Comparison of ENCODE assay signal across 1 cellular context in the genomic region with DNA sequence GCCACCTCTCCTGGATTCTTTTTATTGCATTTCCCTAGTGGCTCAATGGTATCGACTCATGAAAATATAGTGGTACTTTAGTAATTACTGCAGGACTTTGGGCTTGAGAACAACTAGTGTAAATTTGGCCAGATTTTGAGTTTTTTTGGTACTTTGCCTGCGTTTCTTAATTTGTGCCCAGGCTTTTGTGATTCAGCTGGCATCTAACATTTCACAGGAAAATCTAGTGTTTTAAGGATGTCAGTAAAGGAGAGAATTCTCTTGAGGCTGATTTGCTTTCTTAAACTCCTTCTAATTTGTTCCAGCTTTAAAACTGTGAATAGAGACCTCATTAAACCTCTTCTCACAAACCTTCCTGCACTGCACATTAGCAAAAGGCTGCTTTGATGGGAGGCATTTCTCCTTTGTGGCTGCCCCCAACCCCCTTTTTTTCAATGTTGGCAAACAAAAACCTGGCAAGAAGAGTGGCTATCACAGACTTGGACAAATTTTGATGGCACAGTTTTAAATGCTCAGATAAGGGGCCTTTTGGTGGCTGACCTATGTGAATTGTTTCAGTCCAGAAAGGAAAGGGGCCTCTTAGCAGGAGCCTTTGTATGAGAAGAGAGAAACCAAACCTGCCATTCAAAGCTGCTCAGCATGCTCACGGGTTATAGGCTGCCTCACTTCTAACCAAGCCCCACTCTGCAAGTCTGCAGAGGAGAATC.
TF ChIP-seq lines count a peak whose summit lies in the region.

No MANE protein-coding gene starts in this region.

TF ChIP-seq in GM23338, 12 proteins besides CTCF, POLR2A, EP300 and RAD21 (continued from another document):
- TF ChIP-seq, protein P1, sequence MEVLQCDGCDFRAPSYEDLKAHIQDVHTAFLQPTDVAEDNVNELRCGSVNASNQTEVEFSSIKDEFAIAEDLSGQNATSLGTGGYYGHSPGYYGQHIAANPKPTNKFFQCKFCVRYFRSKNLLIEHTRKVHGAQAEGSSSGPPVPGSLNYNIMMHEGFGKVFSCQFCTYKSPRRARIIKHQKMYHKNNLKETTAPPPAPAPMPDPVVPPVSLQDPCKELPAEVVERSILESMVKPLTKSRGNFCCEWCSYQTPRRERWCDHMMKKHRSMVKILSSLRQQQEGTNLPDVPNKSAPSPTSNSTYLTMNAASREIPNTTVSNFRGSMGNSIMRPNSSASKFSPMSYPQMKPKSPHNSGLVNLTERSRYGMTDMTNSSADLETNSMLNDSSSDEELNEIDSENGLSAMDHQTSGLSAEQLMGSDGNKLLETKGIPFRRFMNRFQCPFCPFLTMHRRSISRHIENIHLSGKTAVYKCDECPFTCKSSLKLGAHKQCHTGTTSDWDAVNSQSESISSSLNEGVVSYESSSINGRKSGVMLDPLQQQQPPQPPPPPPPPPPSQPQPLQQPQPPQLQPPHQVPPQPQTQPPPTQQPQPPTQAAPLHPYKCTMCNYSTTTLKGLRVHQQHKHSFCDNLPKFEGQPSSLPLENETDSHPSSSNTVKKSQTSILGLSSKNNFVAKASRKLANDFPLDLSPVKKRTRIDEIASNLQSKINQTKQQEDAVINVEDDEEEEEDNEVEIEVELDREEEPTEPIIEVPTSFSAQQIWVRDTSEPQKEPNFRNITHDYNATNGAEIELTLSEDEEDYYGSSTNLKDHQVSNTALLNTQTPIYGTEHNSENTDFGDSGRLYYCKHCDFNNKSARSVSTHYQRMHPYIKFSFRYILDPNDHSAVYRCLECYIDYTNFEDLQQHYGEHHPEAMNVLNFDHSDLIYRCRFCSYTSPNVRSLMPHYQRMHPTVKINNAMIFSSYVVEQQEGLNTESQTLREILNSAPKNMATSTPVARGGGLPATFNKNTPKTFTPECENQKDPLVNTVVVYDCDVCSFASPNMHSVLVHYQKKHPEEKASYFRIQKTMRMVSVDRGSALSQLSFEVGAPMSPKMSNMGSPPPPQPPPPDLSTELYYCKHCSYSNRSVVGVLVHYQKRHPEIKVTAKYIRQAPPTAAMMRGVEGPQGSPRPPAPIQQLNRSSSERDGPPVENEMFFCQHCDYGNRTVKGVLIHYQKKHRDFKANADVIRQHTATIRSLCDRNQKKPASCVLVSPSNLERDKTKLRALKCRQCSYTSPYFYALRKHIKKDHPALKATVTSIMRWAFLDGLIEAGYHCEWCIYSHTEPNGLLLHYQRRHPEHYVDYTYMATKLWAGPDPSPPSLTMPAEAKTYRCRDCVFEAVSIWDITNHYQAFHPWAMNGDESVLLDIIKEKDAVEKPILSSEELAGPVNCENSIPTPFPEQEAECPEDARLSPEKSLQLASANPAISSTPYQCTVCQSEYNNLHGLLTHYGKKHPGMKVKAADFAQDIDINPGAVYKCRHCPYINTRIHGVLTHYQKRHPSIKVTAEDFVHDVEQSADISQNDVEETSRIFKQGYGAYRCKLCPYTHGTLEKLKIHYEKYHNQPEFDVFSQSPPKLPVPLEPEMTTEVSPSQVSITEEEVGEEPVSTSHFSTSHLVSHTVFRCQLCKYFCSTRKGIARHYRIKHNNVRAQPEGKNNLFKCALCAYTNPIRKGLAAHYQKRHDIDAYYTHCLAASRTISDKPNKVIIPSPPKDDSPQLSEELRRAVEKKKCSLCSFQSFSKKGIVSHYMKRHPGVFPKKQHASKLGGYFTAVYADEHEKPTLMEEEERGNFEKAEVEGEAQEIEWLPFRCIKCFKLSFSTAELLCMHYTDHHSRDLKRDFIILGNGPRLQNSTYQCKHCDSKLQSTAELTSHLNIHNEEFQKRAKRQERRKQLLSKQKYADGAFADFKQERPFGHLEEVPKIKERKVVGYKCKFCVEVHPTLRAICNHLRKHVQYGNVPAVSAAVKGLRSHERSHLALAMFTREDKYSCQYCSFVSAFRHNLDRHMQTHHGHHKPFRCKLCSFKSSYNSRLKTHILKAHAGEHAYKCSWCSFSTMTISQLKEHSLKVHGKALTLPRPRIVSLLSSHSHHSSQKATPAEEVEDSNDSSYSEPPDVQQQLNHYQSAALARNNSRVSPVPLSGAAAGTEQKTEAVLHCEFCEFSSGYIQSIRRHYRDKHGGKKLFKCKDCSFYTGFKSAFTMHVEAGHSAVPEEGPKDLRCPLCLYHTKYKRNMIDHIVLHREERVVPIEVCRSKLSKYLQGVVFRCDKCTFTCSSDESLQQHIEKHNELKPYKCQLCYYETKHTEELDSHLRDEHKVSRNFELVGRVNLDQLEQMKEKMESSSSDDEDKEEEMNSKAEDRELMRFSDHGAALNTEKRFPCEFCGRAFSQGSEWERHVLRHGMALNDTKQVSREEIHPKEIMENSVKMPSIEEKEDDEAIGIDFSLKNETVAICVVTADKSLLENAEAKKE (CRISPR knock-in tag; IDR thresholded peaks at IDR 0.05), result no peak
- no peak for TF ChIP-seq CREB1 (CRISPR knock-in tag; IDR thresholded peaks at IDR 0.05; ENCODE audit: low read depth)
- no peak for TF ChIP-seq JUNB (IDR thresholded peaks at IDR 0.05; ENCODE audit: unreplicated experiment)
- TF ChIP-seq, protein P2, sequence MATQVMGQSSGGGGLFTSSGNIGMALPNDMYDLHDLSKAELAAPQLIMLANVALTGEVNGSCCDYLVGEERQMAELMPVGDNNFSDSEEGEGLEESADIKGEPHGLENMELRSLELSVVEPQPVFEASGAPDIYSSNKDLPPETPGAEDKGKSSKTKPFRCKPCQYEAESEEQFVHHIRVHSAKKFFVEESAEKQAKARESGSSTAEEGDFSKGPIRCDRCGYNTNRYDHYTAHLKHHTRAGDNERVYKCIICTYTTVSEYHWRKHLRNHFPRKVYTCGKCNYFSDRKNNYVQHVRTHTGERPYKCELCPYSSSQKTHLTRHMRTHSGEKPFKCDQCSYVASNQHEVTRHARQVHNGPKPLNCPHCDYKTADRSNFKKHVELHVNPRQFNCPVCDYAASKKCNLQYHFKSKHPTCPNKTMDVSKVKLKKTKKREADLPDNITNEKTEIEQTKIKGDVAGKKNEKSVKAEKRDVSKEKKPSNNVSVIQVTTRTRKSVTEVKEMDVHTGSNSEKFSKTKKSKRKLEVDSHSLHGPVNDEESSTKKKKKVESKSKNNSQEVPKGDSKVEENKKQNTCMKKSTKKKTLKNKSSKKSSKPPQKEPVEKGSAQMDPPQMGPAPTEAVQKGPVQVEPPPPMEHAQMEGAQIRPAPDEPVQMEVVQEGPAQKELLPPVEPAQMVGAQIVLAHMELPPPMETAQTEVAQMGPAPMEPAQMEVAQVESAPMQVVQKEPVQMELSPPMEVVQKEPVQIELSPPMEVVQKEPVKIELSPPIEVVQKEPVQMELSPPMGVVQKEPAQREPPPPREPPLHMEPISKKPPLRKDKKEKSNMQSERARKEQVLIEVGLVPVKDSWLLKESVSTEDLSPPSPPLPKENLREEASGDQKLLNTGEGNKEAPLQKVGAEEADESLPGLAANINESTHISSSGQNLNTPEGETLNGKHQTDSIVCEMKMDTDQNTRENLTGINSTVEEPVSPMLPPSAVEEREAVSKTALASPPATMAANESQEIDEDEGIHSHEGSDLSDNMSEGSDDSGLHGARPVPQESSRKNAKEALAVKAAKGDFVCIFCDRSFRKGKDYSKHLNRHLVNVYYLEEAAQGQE (IDR thresholded peaks at IDR 0.05; ENCODE audit: unreplicated experiment), result no peak
- TF ChIP-seq POLR2AphosphoS5 (IDR thresholded peaks at IDR 0.05; ENCODE audit: low read depth), result no peak
